In genomic region chr14:42980419-42980818, GRCh38 we compare ENCODE assay signal across 19 cellular contexts.
DNase-seq lines count a peak whose midpoint lies in the region; ATAC-seq and TF ChIP-seq lines count a peak whose summit lies in the region.
"Had no signal": no experiment of that assay in that cellular context is flagged by ENCODE, and none has a peak within 500 bp of the region (broad histone marks: within the 10 kb centered on the region; RNA-seq: fewer than 3 reads in every experiment).

No MANE protein-coding gene starts in this region.

- peaks cover 13% of the 10 kb centered on the region for H3K9me3 Mint-ChIP-seq in activated naive CD8-positive, alpha-beta T cell treated with anti-CD3 and anti-CD28 coated beads, Interleukin-2, amount 50 U/mL, for 24 hours

- H3K4me3 ChIP-seq in A673 (ENCODE audit: low read depth, low read length, poor library complexity, severe bottlenecking): no peak overlapping the region
- no peak overlapping the region for H3K4me3 ChIP-seq in SJCRH30

- DNase-seq in A673 (ENCODE audit: low spot score): peak; percentile 31
- DNase-seq in HT1080 (ENCODE audit: low read depth): peak; percentile 23
- DNase-seq in SJCRH30: peak; percentile 26 to 42
- DNase-seq in iris pigment epithelial cell (ENCODE audit: low read depth): peak; percentile 33
- DNase-seq in DMS 273 treated with DMSO at 0.1 percent for 48 hours (lab: John Stamatoyannopoulos, UW): no peak
- DNase-seq in Kasumi-1 (lab: John Stamatoyannopoulos, UW): no peak
- no peak for DNase-seq in activated naive CD8-positive, alpha-beta T cell treated with anti-CD3 and anti-CD28 coated beads, Interleukin-2, amount 50 U/mL, for 24 hours
- DNase-seq: AML-193, Calu3, DMS79 treated with DMSO at 0.1 percent for 48 hours, GDM1, H7, NCI-H1105, NCI-H1694 treated with DMSO at 0.1 percent for 48 hours, NCI-H2107, NCI-H446 treated with DMSO at 0.1 percent for 48 hours, T-cell had no signal

- no peaks in the 10 kb centered on the region for H3K9me3 ChIP-seq in A673 (ENCODE audit: low read depth, low read length, poor library complexity, severe bottlenecking)
- no peaks in the 10 kb centered on the region for H3K9me3 ChIP-seq in SJCRH30 (replicated peaks)

- H3K27me3 ChIP-seq in A673 (replicated peaks; ENCODE audit: insufficient read depth, low read depth, low read length, poor library complexity) (no peaks in the 10 kb centered on the region), SJCRH30 (no peaks in the 10 kb centered on the region)

- CTCF ChIA-PET in A673 (lab: Charles Lee): no interaction called here

- no peak overlapping the region for H3K4me3 Mint-ChIP-seq in activated naive CD8-positive, alpha-beta T cell treated with anti-CD3 and anti-CD28 coated beads, Interleukin-2, amount 50 U/mL, for 24 hours
- H3K4me3 Mint-ChIP-seq: CD14-positive monocyte, T-cell had no signal

- H3K27ac ChIP-seq in A673 (ENCODE audit: low read depth, low read length, poor library complexity, severe bottlenecking) (no peak overlapping the region), SJCRH30 (no peak overlapping the region)

- no peak for ATAC-seq in activated naive CD8-positive, alpha-beta T cell treated with anti-CD3 and anti-CD28 coated beads, Interleukin-2, amount 50 U/mL, for 24 hours
- ATAC-seq: Panc1, T-cell had no signal

- no peaks in the 10 kb centered on the region for H3K4me1 Mint-ChIP-seq in activated naive CD8-positive, alpha-beta T cell treated with anti-CD3 and anti-CD28 coated beads, Interleukin-2, amount 50 U/mL, for 24 hours
- H3K4me1 Mint-ChIP-seq: CD14-positive monocyte, T-cell had no signal

- H3K27ac Mint-ChIP-seq in activated naive CD8-positive, alpha-beta T cell treated with anti-CD3 and anti-CD28 coated beads, Interleukin-2, amount 50 U/mL, for 24 hours: no peak overlapping the region
- H3K27ac Mint-ChIP-seq: CD14-positive monocyte, T-cell had no signal

- BruUV-seq in A673 (replicated peaks; lab: Mats Ljungman, UMichigan): no TSS peak

- TF ChIP-seq CTCF in A673 (conservative IDR thresholded peaks at IDR 0.05; ENCODE audit: low read depth, low read length): no peak

- H3K36me3 ChIP-seq in A673 (ENCODE audit: insufficient read depth, low read length, poor library complexity, severe bottlenecking) (no peaks in the 10 kb centered on the region), SJCRH30 (no peaks in the 10 kb centered on the region)

- POLR2A ChIA-PET in A673 (lab: Charles Lee; ENCODE audit: low non-redundant PET): no interaction called here

- H3K36me3 Mint-ChIP-seq in activated naive CD8-positive, alpha-beta T cell treated with anti-CD3 and anti-CD28 coated beads, Interleukin-2, amount 50 U/mL, for 24 hours (ENCODE audit: low read depth): no peaks in the 10 kb centered on the region
- H3K36me3 Mint-ChIP-seq: CD14-positive monocyte, T-cell had no signal

- H3K27me3 Mint-ChIP-seq in activated naive CD8-positive, alpha-beta T cell treated with anti-CD3 and anti-CD28 coated beads, Interleukin-2, amount 50 U/mL, for 24 hours: no peaks in the 10 kb centered on the region
- H3K27me3 Mint-ChIP-seq: T-cell had no signal

- intact Hi-C loops in A673 (cut with micrococcal nuclease; ENCODE audit: unreplicated experiment): no loop called here

- no peaks in the 10 kb centered on the region for H3K4me1 ChIP-seq in A673 (ENCODE audit: insufficient read depth, low read length, poor library complexity, severe bottlenecking)
- H3K4me1 ChIP-seq in SJCRH30: no peaks in the 10 kb centered on the region

Comparison
In these comparisons a context has a peak if more than half of its experiments do, and no peak if none do; other contexts are left out.
1. DNase-seq: peak in A673 (single experiment), HT1080 (single experiment), SJCRH30 (2 of 2) and iris pigment epithelial cell (single experiment); none in DMS 273 treated with DMSO at 0.1 percent for 48 hours (single experiment), Kasumi-1 (0 of 2) and activated naive CD8-positive, alpha-beta T cell treated with anti-CD3 and anti-CD28 coated beads, Interleukin-2, amount 50 U/mL, for 24 hours (single experiment).